In the genomic region with DNA sequence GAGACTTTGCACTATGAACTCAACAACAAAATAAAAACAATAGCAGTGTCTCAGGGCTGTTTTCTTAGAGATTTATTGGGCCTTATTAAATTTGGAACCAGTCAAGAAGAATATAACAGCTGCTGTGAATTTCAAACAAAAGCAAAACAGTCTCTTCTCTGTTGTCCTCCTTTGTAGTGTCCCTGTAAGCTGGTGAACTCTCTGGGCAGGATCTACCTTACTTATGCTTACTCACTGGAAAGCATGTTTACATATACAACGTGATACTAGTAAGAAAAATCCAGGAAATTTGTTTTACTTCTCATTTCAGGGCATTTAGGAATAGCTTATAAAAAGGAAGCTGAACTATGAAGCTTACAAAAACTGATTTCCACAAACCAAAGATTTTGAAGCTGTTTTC, we compare ENCODE assay signal across 21 cellular contexts.
A peak's percentile ranks its signal among the peaks of the same experiment; 100 is the strongest.
DNase-seq lines count a peak whose midpoint lies in the region; FAIRE-seq and TF ChIP-seq lines count a peak whose summit lies in the region.
"Had no signal": no experiment of that assay in that cellular context is flagged by ENCODE, and none has a peak within 500 bp of the region (broad histone marks: within the 10 kb centered on the region; RNA-seq: fewer than 3 reads in every experiment).

No MANE protein-coding gene starts in this region.

- H3K79me2 ChIP-seq in smooth muscle cell (ENCODE audit: low read depth) (no peaks in the 10 kb centered on the region), MM.1S (ENCODE audit: low read length) (no peaks in the 10 kb centered on the region)

- H3K4me1 ChIP-seq in adipocyte (ENCODE audit: control insufficient read depth, insufficient read depth, low read length) (peaks cover 35% of the 10 kb centered on the region), smooth muscle cell (ENCODE audit: low read depth) (peaks cover 12% of the 10 kb centered on the region), MM.1S (ENCODE audit: low read length) (no peaks in the 10 kb centered on the region)
- H3K4me1 ChIP-seq: psoas muscle had no signal

- no peaks in the 10 kb centered on the region for H3K27me3 ChIP-seq in adipocyte (replicated peaks; ENCODE audit: control insufficient read depth, insufficient read depth, low read length)
- H3K27me3 ChIP-seq in smooth muscle cell (ENCODE audit: low read depth), result no peaks in the 10 kb centered on the region
- H3K27me3 ChIP-seq in MM.1S (replicated peaks; ENCODE audit: insufficient read depth, low read length), result no peaks in the 10 kb centered on the region
- H3K27me3 ChIP-seq: brain microvascular endothelial cell, esophagus squamous epithelium, SJSA1, transverse colon had no signal

- H3K9ac ChIP-seq in adipocyte (ENCODE audit: low read length) (peak overlapping the region; percentile 44), smooth muscle cell (ENCODE audit: low read depth) (no peak overlapping the region), MM.1S (ENCODE audit: low read length) (no peak overlapping the region)

- peak; percentile 31 for DNase-seq in NCI-H510A treated with DMSO at 0.1 percent for 48 hours (lab: John Stamatoyannopoulos, UW)
- DNase-seq in NCI-H510A (lab: John Stamatoyannopoulos, UW), result no peak
- peak; percentile 12 for DNase-seq in adipocyte (ENCODE audit: low read depth)
- DNase-seq in left kidney (ENCODE audit: low read depth, low spot score), result peak; percentile 5
- no peak for DNase-seq in smooth muscle cell (lab: John Stamatoyannopoulos, UW; ENCODE audit: unreplicated experiment)
- DNase-seq in GM19239 (ENCODE audit: insufficient read length, low spot score), result no peak
- DNase-seq in DMS153 treated with DMSO at 0.1 percent for 48 hours (lab: John Stamatoyannopoulos, UW; ENCODE audit: unreplicated experiment), result no peak
- DNase-seq in MM.1S, result no peak
- DNase-seq: activated naive CD8-positive, alpha-beta T cell treated with anti-CD3 and anti-CD28 coated beads for 36 hours; brain microvascular endothelial cell; esophagus squamous epithelium; islet precursor cell; NCI-H1436 treated with DMSO at 0.1 percent for 48 hours; NCI-H526; nephron progenitor cell; psoas muscle; stimulated activated CD4-positive, alpha-beta T cell treated with anti-CD3 and anti-CD28 coated beads, Interleukin-15, amount 100 ng/mL, for 24 hours; stimulated activated naive B cell treated with anti-CD40 and anti-IgM and Interleukin-4, amounts not matched to agents 10 μg/mL and 1 μg/mL and 100 μg/mL, for 72 hours; T-helper 2 cell; transverse colon had no signal

- H3K36me3 ChIP-seq in adipocyte (ENCODE audit: control insufficient read depth, insufficient read depth, low read length, severe bottlenecking), result no peaks in the 10 kb centered on the region
- no peaks in the 10 kb centered on the region for H3K36me3 ChIP-seq in smooth muscle cell (ENCODE audit: low read depth)
- no peaks in the 10 kb centered on the region for H3K36me3 ChIP-seq in MM.1S (replicated peaks; ENCODE audit: insufficient read depth, low read length)
- H3K36me3 ChIP-seq: brain microvascular endothelial cell, esophagus squamous epithelium, SJSA1, transverse colon had no signal

- FAIRE-seq in GM19239 (lab: Jason Lieb, UNC), result no peak

- H3K9me2 ChIP-seq in MM.1S (replicated peaks; ENCODE audit: insufficient read depth, low read length), result no peaks in the 10 kb centered on the region

- TF ChIP-seq CTCF in smooth muscle cell (IDR thresholded peaks at IDR 0.05; ENCODE audit: borderline replicate concordance, insufficient read depth, poor library complexity, severe bottlenecking), result no peak
- TF ChIP-seq CTCF in MM.1S (IDR thresholded peaks at IDR 0.05; ENCODE audit: low read length), result no peak

- WGBS in smooth muscle cell (ENCODE audit: low lambda C conversion rate), result 14% methylated on average over 1 of the region's 1 CpG

- H3K4me2 ChIP-seq in smooth muscle cell, result peak overlapping the region; percentile 56
- no peak overlapping the region for H3K4me2 ChIP-seq in MM.1S (ENCODE audit: low read depth, low read length)

- H3K4me3 ChIP-seq in adipocyte (ENCODE audit: low read length) (peak overlapping the region; percentile 64), smooth muscle cell (no peak overlapping the region), MM.1S (ENCODE audit: low read length) (no peak overlapping the region)
- H3K4me3 ChIP-seq: esophagus squamous epithelium, psoas muscle, SJSA1, transverse colon had no signal

- no peaks in the 10 kb centered on the region for H4K20me1 ChIP-seq in smooth muscle cell (ENCODE audit: low read depth)
- no peaks in the 10 kb centered on the region for H4K20me1 ChIP-seq in MM.1S (ENCODE audit: insufficient read depth, low read length)

- H3K27ac ChIP-seq in smooth muscle cell (ENCODE audit: low read depth) (no peak overlapping the region), MM.1S (ENCODE audit: low read length) (no peak overlapping the region)
- H3K27ac ChIP-seq: brain microvascular endothelial cell, esophagus squamous epithelium, psoas muscle, SJSA1 had no signal

- H3K9me3 ChIP-seq in adipocyte (ENCODE audit: control insufficient read depth, low read length), result no peaks in the 10 kb centered on the region
- H3K9me3 ChIP-seq in smooth muscle cell (replicated peaks; ENCODE audit: low read depth), result no peaks in the 10 kb centered on the region
- no peaks in the 10 kb centered on the region for H3K9me3 ChIP-seq in MM.1S (replicated peaks; ENCODE audit: insufficient read depth, low read length)
- H3K9me3 ChIP-seq: esophagus squamous epithelium, psoas muscle, SJSA1, transverse colon had no signal

- H2AFZ ChIP-seq in smooth muscle cell (ENCODE audit: low read depth) (no peak overlapping the region), MM.1S (ENCODE audit: low read length) (no peak overlapping the region)

- no peaks in the 10 kb centered on the region for H3F3A ChIP-seq in smooth muscle cell (ENCODE audit: low read depth)
- H3F3A ChIP-seq in MM.1S (ENCODE audit: insufficient read depth, low read length), result no peaks in the 10 kb centered on the region

Comparison
In these comparisons a context has a peak if more than half of its experiments do, and no peak if none do; other contexts are left out.
1. DNase-seq: peak in NCI-H510A treated with DMSO at 0.1 percent for 48 hours (single experiment), adipocyte (single experiment) and left kidney (single experiment); none in NCI-H510A (single experiment), smooth muscle cell (single experiment), GM19239 (single experiment), DMS153 treated with DMSO at 0.1 percent for 48 hours (single experiment) and MM.1S (single experiment).